Comparison of ENCODE assay signal across 24 cellular contexts in the genomic region with DNA sequence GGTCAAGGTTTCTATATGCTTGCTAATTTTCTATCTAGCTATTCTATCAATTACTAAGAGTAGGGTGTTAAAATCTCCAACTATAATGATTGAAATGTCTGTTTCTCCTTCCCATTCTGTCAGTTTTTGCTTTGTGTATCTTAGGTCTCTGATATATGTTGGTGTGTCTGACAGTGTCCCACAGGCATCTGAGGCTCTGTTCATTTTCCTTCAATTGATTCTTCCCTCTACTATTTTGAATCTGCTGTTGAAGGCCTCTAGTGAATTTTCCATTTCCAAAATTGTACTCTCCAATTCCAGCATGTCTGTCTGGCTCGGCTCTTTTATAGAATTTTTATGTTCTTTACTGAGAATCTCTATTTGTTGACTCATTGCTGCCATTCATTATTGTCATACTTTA.
"Had no signal": no experiment of that assay in that cellular context is flagged by ENCODE, and none has a peak within 500 bp of the region (broad histone marks: within the 10 kb centered on the region; RNA-seq: fewer than 3 reads in every experiment).

No MANE protein-coding gene starts in this region.

- H3K4me3 Mint-ChIP-seq: T-cell; T-helper 1 cell treated with Interleukin-12 subunit alpha and Interleukin-12 subunit beta and Interleukin-4 antibody, amounts not matched to agents 30 μg/mL and 1 μg/mL, for 36 hours had no signal

- H3K4me1 Mint-ChIP-seq: T-cell had no signal

- H3K4me2 ChIP-seq: SK-N-SH had no signal

- ATAC-seq: Panc1, T-cell had no signal

- H3K27me3 Mint-ChIP-seq: T-cell had no signal

- H3K9ac ChIP-seq: SK-N-SH had no signal

- DNase-seq: Karpas-422, KG1, MM.1S, NCI-H1105, NCI-H1417, NCI-H1436 treated with DMSO at 0.1 percent for 48 hours, NCI-H1694, NCI-H187 treated with DMSO at 0.1 percent for 48 hours, NCI-H2029 treated with DMSO at 0.1 percent for 48 hours, NCI-H226, NCI-H446, NCI-H510A, NCI-H524 treated with DMSO at 0.1 percent for 48 hours, NCI-H69, NCI-H774, SHP77, SK-N-SH, SW 1271, T-cell had no signal

- H3K27ac ChIP-seq: HL-60, RWPE1 had no signal

- H3K9me2 ChIP-seq: SK-N-SH had no signal

- FAIRE-seq: HTR-8/SVneo had no signal

- H3K27ac Mint-ChIP-seq: T-cell; T-helper 1 cell treated with Interleukin-12 subunit alpha and Interleukin-12 subunit beta and Interleukin-4 antibody, amounts not matched to agents 30 μg/mL and 1 μg/mL, for 36 hours had no signal
